In genomic region chr2:168685619-168686453, GRCh38 we compare ENCODE assay signal across 1 cellular context.
TF ChIP-seq lines count a peak whose summit lies in the region.

No MANE protein-coding gene starts in this region.

TF ChIP-seq in GM23338, 12 proteins besides CTCF, POLR2A, EP300 and RAD21:
- no peak for TF ChIP-seq POLR2AphosphoS5 (IDR thresholded peaks at IDR 0.05; ENCODE audit: low read depth)
- TF ChIP-seq NANOG (IDR thresholded peaks at IDR 0.05; ENCODE audit: borderline replicate concordance): no peak
- no peak for TF ChIP-seq ZNF114 (CRISPR knock-in tag; IDR thresholded peaks at IDR 0.05)
- TF ChIP-seq JUNB (IDR thresholded peaks at IDR 0.05; ENCODE audit: unreplicated experiment): no peak
- no peak for TF ChIP-seq EZH2 (IDR thresholded peaks at IDR 0.05; ENCODE audit: low read depth, unreplicated experiment)
- TF ChIP-seq EZH2phosphoT487 (IDR thresholded peaks at IDR 0.05; ENCODE audit: unreplicated experiment): no peak
- no peak for TF ChIP-seq STAT1 (IDR thresholded peaks at IDR 0.05; ENCODE audit: unreplicated experiment)
- no peak for TF ChIP-seq REST (IDR thresholded peaks at IDR 0.05; ENCODE audit: unreplicated experiment)
- no peak for TF ChIP-seq ZNF462 (CRISPR knock-in tag; IDR thresholded peaks at IDR 0.05)
- TF ChIP-seq CREB1 (CRISPR knock-in tag; IDR thresholded peaks at IDR 0.05; ENCODE audit: low read depth): no peak
- no peak for TF ChIP-seq ZNF331 (CRISPR knock-in tag; IDR thresholded peaks at IDR 0.05; ENCODE audit: low read depth)
- no peak for TF ChIP-seq ETS1 (IDR thresholded peaks at IDR 0.05)
